7 cellular contexts compared by ENCODE assay signal in genomic region chr6:21448485-21449109, GRCh38.
"Had no signal": no experiment of that assay in that cellular context is flagged by ENCODE, and none has a peak within 500 bp of the region (broad histone marks: within the 10 kb centered on the region; RNA-seq: fewer than 3 reads in every experiment).

No MANE protein-coding gene starts in this region.

- H3K9me3 Mint-ChIP-seq: IgD-negative memory B cell had no signal

- FAIRE-seq: HTR-8/SVneo had no signal

- H3K27ac Mint-ChIP-seq: IgD-negative memory B cell had no signal

- H3K27me3 Mint-ChIP-seq: IgD-negative memory B cell had no signal

- H3K4me2 ChIP-seq: KMS-11 had no signal

- H3K9ac ChIP-seq: KMS-11 had no signal

- H3K27ac ChIP-seq: HL-60, KMS-11 had no signal

- H3K4me1 Mint-ChIP-seq: IgD-negative memory B cell had no signal

- H3K4me3 Mint-ChIP-seq: IgD-negative memory B cell had no signal

- H3K36me3 Mint-ChIP-seq: IgD-negative memory B cell had no signal

- DNase-seq: IMR-90, KBM-7, KG1 had no signal
